8 cellular contexts compared by ENCODE assay signal in the genomic region with DNA sequence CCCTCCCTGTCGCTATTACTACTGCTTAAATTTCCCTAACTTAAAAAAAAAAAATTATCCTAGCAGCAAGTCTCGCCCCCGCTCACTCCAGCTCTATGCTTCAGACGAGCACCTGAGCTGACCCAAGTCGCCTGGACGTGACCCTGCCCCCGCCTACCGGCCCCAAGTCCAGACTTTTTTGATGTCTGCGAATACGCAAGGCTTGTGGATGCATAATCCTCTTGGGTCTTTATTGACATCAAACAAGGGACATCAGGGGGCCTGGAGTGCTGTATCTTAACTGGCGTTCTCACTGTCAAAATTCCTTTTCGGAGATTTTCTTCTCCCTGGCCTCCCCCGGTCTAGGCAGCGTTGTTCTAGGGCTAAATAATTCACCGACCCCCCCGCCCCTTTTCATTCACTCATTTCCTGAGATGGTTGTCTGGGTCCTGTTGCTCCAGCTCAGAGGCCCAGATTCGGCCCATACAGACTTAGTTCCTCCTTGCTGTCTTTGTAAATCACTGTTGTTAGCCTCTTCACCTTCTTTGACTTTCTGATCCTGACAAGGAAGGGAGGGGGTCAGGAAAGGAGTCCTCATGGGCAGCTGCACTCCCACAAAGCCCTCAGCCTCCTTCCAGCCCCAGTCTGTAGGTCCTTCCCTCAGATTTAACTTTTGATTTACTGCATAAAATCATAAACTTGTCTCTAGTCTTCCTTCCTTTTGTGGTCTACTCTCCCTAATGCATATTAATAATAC. TPM values are rescaled to one million over a fixed set of nuclear protein-coding genes. Genes with fewer than 3 reads are reported as not detected.
DNase-seq lines count a peak whose midpoint lies in the region; ATAC-seq and FAIRE-seq lines count a peak whose summit lies in the region.

No MANE protein-coding gene starts in this region.

- peak overlapping the region; percentile 60 for H3K4me3 ChIP-seq in thymus (ENCODE audit: low read length)

- H3K27ac ChIP-seq in thymus (ENCODE audit: low read depth), result no peak overlapping the region

- WGBS in thymus, result 28% methylated on average over 17 of the region's 17 CpGs

- H3K9me3 Mint-ChIP-seq in activated CD8-positive, alpha-beta memory T cell treated with anti-CD3 and anti-CD28 coated beads, Interleukin-2, amount 10 ng/mL, durations not matched to agents 7 days and 5 days (ENCODE audit: low read depth), result no peaks in the 10 kb centered on the region
- no peaks in the 10 kb centered on the region for H3K9me3 Mint-ChIP-seq in activated naive CD8-positive, alpha-beta T cell treated with anti-CD3 and anti-CD28 coated beads for 36 hours

- no peaks in the 10 kb centered on the region for H3K36me3 Mint-ChIP-seq in activated CD8-positive, alpha-beta memory T cell treated with anti-CD3 and anti-CD28 coated beads, Interleukin-2, amount 10 ng/mL, durations not matched to agents 7 days and 5 days
- H3K36me3 Mint-ChIP-seq in activated naive CD8-positive, alpha-beta T cell treated with anti-CD3 and anti-CD28 coated beads for 36 hours, result no peaks in the 10 kb centered on the region

- H3K27me3 ChIP-seq in thymus (ENCODE audit: control insufficient read depth, insufficient read depth), result peaks cover 50% of the 10 kb centered on the region

- H3K27ac Mint-ChIP-seq in activated CD8-positive, alpha-beta memory T cell treated with anti-CD3 and anti-CD28 coated beads, Interleukin-2, amount 10 ng/mL, durations not matched to agents 7 days and 5 days, result no peak overlapping the region
- H3K27ac Mint-ChIP-seq in activated naive CD8-positive, alpha-beta T cell treated with anti-CD3 and anti-CD28 coated beads for 36 hours, result no peak overlapping the region

- H3K4me3 Mint-ChIP-seq in activated CD8-positive, alpha-beta memory T cell treated with anti-CD3 and anti-CD28 coated beads, Interleukin-2, amount 10 ng/mL, durations not matched to agents 7 days and 5 days, result peak overlapping the region; percentile 38
- H3K4me3 Mint-ChIP-seq in activated naive CD8-positive, alpha-beta T cell treated with anti-CD3 and anti-CD28 coated beads for 36 hours, result peak overlapping the region; percentile 75

- DNase-seq in activated CD8-positive, alpha-beta memory T cell treated with anti-CD3 and anti-CD28 coated beads, Interleukin-2, amount 10 ng/mL, durations not matched to agents 7 days and 5 days, result no peak
- no peak for DNase-seq in activated CD8-positive, alpha-beta memory T cell treated with anti-CD3 and anti-CD28 coated beads, Interleukin-2, amount 50 U/mL, for 4 hours
- DNase-seq in activated naive CD8-positive, alpha-beta T cell treated with anti-CD3 and anti-CD28 coated beads for 36 hours, result no peak
- DNase-seq in left kidney (ENCODE audit: low read depth, low spot score) (peak; percentile 71), NCI-H2196 (lab: John Stamatoyannopoulos, UW; ENCODE audit: unreplicated experiment) (no peak), HTR-8/SVneo (ENCODE audit: insufficient read length, low spot score) (no peak), NOMO-1 (lab: John Stamatoyannopoulos, UW; ENCODE audit: unreplicated experiment in 2 of 2) (no peak)

- H3K36me3 ChIP-seq in thymus (ENCODE audit: control insufficient read depth, insufficient read depth), result no peaks in the 10 kb centered on the region

- peaks cover 8% of the 10 kb centered on the region for H3K4me1 ChIP-seq in thymus (ENCODE audit: control insufficient read depth, insufficient read depth, low read length)

- H3K4me1 Mint-ChIP-seq in activated CD8-positive, alpha-beta memory T cell treated with anti-CD3 and anti-CD28 coated beads, Interleukin-2, amount 10 ng/mL, durations not matched to agents 7 days and 5 days, result peaks cover 26% of the 10 kb centered on the region
- H3K4me1 Mint-ChIP-seq in activated naive CD8-positive, alpha-beta T cell treated with anti-CD3 and anti-CD28 coated beads for 36 hours, result peaks cover 27% of the 10 kb centered on the region

- peaks cover 51% of the 10 kb centered on the region for H3K27me3 Mint-ChIP-seq in activated CD8-positive, alpha-beta memory T cell treated with anti-CD3 and anti-CD28 coated beads, Interleukin-2, amount 10 ng/mL, durations not matched to agents 7 days and 5 days
- H3K27me3 Mint-ChIP-seq in activated naive CD8-positive, alpha-beta T cell treated with anti-CD3 and anti-CD28 coated beads for 36 hours, result peaks cover 53% of the 10 kb centered on the region

- H3K9me3 ChIP-seq in thymus (ENCODE audit: control insufficient read depth), result no peaks in the 10 kb centered on the region

- no peak for ATAC-seq in activated CD8-positive, alpha-beta memory T cell treated with anti-CD3 and anti-CD28 coated beads, Interleukin-2, amount 10 ng/mL, durations not matched to agents 7 days and 5 days

- CTCF ChIA-PET in activated CD8-positive, alpha-beta memory T cell treated with anti-CD3 and anti-CD28 coated beads, Interleukin-2, amount 10 ng/mL, durations not matched to agents 7 days and 5 days (lab: Charles Lee), result interaction anchor here (0.9 to 3.1 kb wide), 5 partner anchors 17 to 251 kb away, joined by 3 to 26 read pairs (median 4); partner anchors contain the start of gene CSTPP1

- no peak for FAIRE-seq in HTR-8/SVneo (lab: Jason Lieb, UNC)

RNA-seq across cellular contexts. Expression of gene LRP4, which starts 0.6 kb away (rescaled TPM):
- under 1 TPM; 0.12 to 0.16 TPM for total RNA-seq in activated CD8-positive, alpha-beta memory T cell treated with anti-CD3 and anti-CD28 coated beads, Interleukin-2, amount 10 ng/mL, durations not matched to agents 7 days and 5 days
- total RNA-seq in activated naive CD8-positive, alpha-beta T cell treated with anti-CD3 and anti-CD28 coated beads for 36 hours, result under 1 TPM; 0.20 to 0.43 TPM
- 5.2 TPM for polyA plus RNA-seq in thymus

RNA-seq across cellular contexts. Expression of gene CSTPP1, which starts 17.6 kb away (rescaled TPM):
- 10 to 100 TPM; 14.5 to 18.2 TPM for total RNA-seq in activated CD8-positive, alpha-beta memory T cell treated with anti-CD3 and anti-CD28 coated beads, Interleukin-2, amount 10 ng/mL, durations not matched to agents 7 days and 5 days
- 10 to 100 TPM; 13.0 to 15.0 TPM for total RNA-seq in activated naive CD8-positive, alpha-beta T cell treated with anti-CD3 and anti-CD28 coated beads for 36 hours
- polyA plus RNA-seq in thymus, result 16.0 TPM
